9 cellular contexts compared by ENCODE assay signal in genomic region chr2:86221066-86221684, GRCh38. TPM values are rescaled to one million over a fixed set of nuclear protein-coding genes. Genes with fewer than 3 reads are reported as not detected.
DNase-seq lines count a peak whose midpoint lies in the region; ATAC-seq, FAIRE-seq and TF ChIP-seq lines count a peak whose summit lies in the region.
"Had no signal": no experiment of that assay in that cellular context is flagged by ENCODE, and none has a peak within 500 bp of the region (broad histone marks: within the 10 kb centered on the region; RNA-seq: fewer than 3 reads in every experiment).

No MANE protein-coding gene starts in this region.

- DNase-seq in DMS 273 (lab: John Stamatoyannopoulos, UW; ENCODE audit: unreplicated experiment): peak; percentile 78
- no peak for DNase-seq in DMS 273 treated with DMSO at 0.1 percent for 48 hours (lab: John Stamatoyannopoulos, UW)
- peak in 3 of 5 donors; percentile 13 to 30 (median 22) for DNase-seq in T-helper 1 cell
- DNase-seq in K562 (ENCODE audit: extremely low read depth in 1 of 4, low spot score in 3 of 4): peak; percentile 74 to 81 (median 78)
- DNase-seq in left colon: peak in 1 of 2 donors; percentile 54
- peak; percentile 22 to 34 (median 34) for DNase-seq in stimulated activated CD4-positive, alpha-beta T cell treated with anti-CD3 and anti-CD28 coated beads, TNF-alpha, amount 100 ng/mL, for 48 hours (ENCODE audit: low read depth in 3 of 3)

- H2AFZ ChIP-seq in K562 (ENCODE audit: low read depth, low read length): peak overlapping the region; percentile 44; the same call in 1 of the 2 replicates

- no peaks in the 10 kb centered on the region; the same call in 2 of the 3 replicates for H3K79me2 ChIP-seq in K562 (ENCODE audit: control insufficient read depth, insufficient read depth, low read length)

- no peaks in the 10 kb centered on the region for H3K9me3 ChIP-seq in K562 (replicated peaks; ENCODE audit: control insufficient read depth, insufficient read depth, low read depth, low read length)

- H4K20me1 ChIP-seq in K562 (replicated peaks; ENCODE audit: control insufficient read depth, insufficient read depth, low read length): peaks cover 2% of the 10 kb centered on the region; the same call in 1 of the 2 replicates

- H3K27me3 ChIP-seq in K562 (ENCODE audit: control insufficient read depth in 2 of 2, insufficient read depth in 2 of 2, low read length in 2 of 2): no peaks in the 10 kb centered on the region

- CTCF ChIA-PET in K562 (lab: Yijun Ruan, JAX; ENCODE audit: low intra/inter-chr PET ratio): interaction anchor here (0.6 to 1.4 kb wide), 6 partner anchors 133 to 394 kb away, joined by 3 to 20 read pairs (median 4); no protein-coding TSS in a partner anchor

- no peak overlapping the region for H3K4me3 ChIP-seq in K562

- ATAC-seq in K562 (peak; percentile 81), left colon (peak; percentile 63), GM21619 (IDR thresholded peaks at IDR 0.05; ENCODE audit: unreplicated experiment) (no peak)

- no peak overlapping the region for H3K4me2 ChIP-seq in K562 (ENCODE audit: insufficient read depth, low read length)

- no peak overlapping the region for H3K27ac ChIP-seq in K562 (ENCODE audit: extremely low read depth, low read depth, low read length)

- FAIRE-seq in K562 (lab: Jason Lieb, UNC): peak; percentile 95
- FAIRE-seq: A204.1 had no signal

- TF ChIP-seq POLR2A in K562 (conservative IDR thresholded peaks at IDR 0.05): no peak

- peaks cover 21 to 29% of the 10 kb centered on the region in 2 experiments; a peak in 3 of 5 replicates for H3K4me1 ChIP-seq in K562 (replicated peaks in 1 of 2; ENCODE audit: control insufficient read depth in 2 of 2, insufficient read depth in 2 of 2, low read length in 2 of 2)

- peak; percentile 94 for TF ChIP-seq CTCF in LNCAP (IDR thresholded peaks at IDR 0.05)
- peak; percentile 94 to 99 (median 98) for TF ChIP-seq CTCF in K562 (IDR thresholded peaks at IDR 0.05 in 2 of 3, conservative IDR thresholded peaks at IDR 0.05 in 1 of 3; ENCODE audit: insufficient read depth in 2 of 3, low read depth in 1 of 3, low read length in 3 of 3)

- intact Hi-C loops in K562 (cut with micrococcal nuclease): loop anchor here (1.0 to 10.0 kb wide), 3 partner anchors 134 to 396 kb away; no protein-coding TSS in a partner anchor
- intact Hi-C loops in left colon (cut with DNase I, micrococcal nuclease): loop anchor here in 1 of 2 donors (5.0 kb wide), 1 partner anchor 146 kb away; no protein-coding TSS in a partner anchor

- no peaks in the 10 kb centered on the region for H3K9me1 ChIP-seq in K562 (ENCODE audit: control insufficient read depth, insufficient read depth, low read length)

- in situ Hi-C loops in K562 (cut with MboI): no loop called here

- BruUV-seq in K562 (replicated peaks; lab: Mats Ljungman, UMichigan): no TSS peak

- no peak for TF ChIP-seq EP300 in K562 (IDR thresholded peaks at IDR 0.05; ENCODE audit: low read length)

- POLR2A ChIA-PET in K562 (lab: Yijun Ruan, JAX): interaction anchor here (0.6 to 1.4 kb wide), 8 partner anchors 10 to 222 kb away, joined by 3 to 11 read pairs (median 3); partner anchors contain the start of gene IMMT

- peak; percentile 88 to 89 for TF ChIP-seq RAD21 in K562 (CRISPR knock-in tag; conservative IDR thresholded peaks at IDR 0.05 in 1 of 2, IDR thresholded peaks at IDR 0.05 in 1 of 2)

- WGBS in K562 (ENCODE audit: insufficient coverage, low coverage, missing lambda C conversion rate): 14% methylated on average over 5 of the region's 5 CpGs

- no peak overlapping the region; a peak in 1 of 4 replicates for H3K9ac ChIP-seq in K562 (ENCODE audit: insufficient read depth in 1 of 2, low read depth in 2 of 2, low read length in 2 of 2)

- H3K36me3 ChIP-seq in K562 (ENCODE audit: control insufficient read depth, insufficient read depth, low read length): no peaks in the 10 kb centered on the region

TF ChIP-seq in K562, 482 proteins besides CTCF, POLR2A, EP300 and RAD21 (continues in another document):
- TF ChIP-seq MYC (IDR thresholded peaks at IDR 0.05; ENCODE audit: low read depth, low read length) (0 out of 2 replicates have a peak, but pooled peaks have one; percentile 38), MYC (CRISPR knock-in tag; IDR thresholded peaks at IDR 0.05; ENCODE audit: borderline replicate concordance, low read depth) (no peak), ZNF589 (CRISPR knock-in tag; IDR thresholded peaks at IDR 0.05; ENCODE audit: low read depth) (no peak), CHD2 (IDR thresholded peaks at IDR 0.05; ENCODE audit: low read depth, low read length) (no peak), NFYB (IDR thresholded peaks at IDR 0.05; ENCODE audit: extremely low read depth, insufficient read length) (peak; percentile 12), ESRRB (CRISPR knock-in tag; IDR thresholded peaks at IDR 0.05; ENCODE audit: borderline replicate concordance) (no peak), CC2D1A (IDR thresholded peaks at IDR 0.05) (0 out of 2 replicates have a peak, but pooled peaks have one; percentile 53), ARNT (IDR thresholded peaks at IDR 0.05) (peak in 1 of 2 experiments; percentile 57; a peak in 1 of 4 replicates), CTBP1 (IDR thresholded peaks at IDR 0.05; ENCODE audit: borderline replicate concordance) (peak; percentile 49; the same call in 1 of the 2 replicates), ZNF586 (CRISPR knock-in tag; conservative IDR thresholded peaks at IDR 0.05) (no peak), TBL1XR1 (IDR thresholded peaks at IDR 0.05; ENCODE audit: low read length in 2 of 2) (0 out of 4 replicates have a peak, but pooled peaks of 1 of the 2 experiments have one; percentile 29), DEAF1 (CRISPR knock-in tag; IDR thresholded peaks at IDR 0.05) (peak; percentile 89)

RNA-seq across cellular contexts. Expression of gene MRPL35, which starts 21.9 kb away (rescaled TPM):
- total RNA-seq in K562 (2011; cell fraction: chromatin; rRNA removed; ENCODE audit: low replicate concordance): 24.4 and 30.0 TPM in 2 replicates
- total RNA-seq in K562 (2011; cell fraction: nucleolus; rRNA removed): 37.7 and 42.0 TPM in 2 replicates
- 29.3 and 30.0 TPM in 2 replicates for total RNA-seq in K562 (2011; cell fraction: nucleoplasm; rRNA removed)
- total RNA-seq in K562 (2014; rRNA removed): 85.5 and 118 TPM in 2 replicates
- 210 and 223 TPM in 2 replicates for total RNA-seq in K562 (2014; rRNA removed; fragmentation: Illumina TruSeq; extraction: Trizol)
- 156 and 159 TPM in 2 replicates for total RNA-seq in K562 (2015; rRNA removed; fragmentation: Illumina TruSeq; extraction: Trizol)
- total RNA-seq in K562 (2021): 100 and 120 TPM in 2 replicates
- 159 and 254 TPM in 2 replicates for polyA plus RNA-seq in K562 (2011; rRNA removed)
- 140 and 222 TPM in 2 replicates for polyA plus RNA-seq in K562 (2011; cell fraction: cytosol; rRNA removed)
- 80.2 and 83.9 TPM in 2 replicates for polyA plus RNA-seq in K562 (2011; cell fraction: nucleus; rRNA removed)
- 79.4 and 107 TPM in 2 replicates for polyA plus RNA-seq in K562 (2012)
- 233 and 247 TPM in 2 replicates for polyA plus RNA-seq in K562 (2014; fragmentation: Illumina TruSeq; extraction: Trizol)
- polyA plus RNA-seq in K562 (2014; fragmentation: Nextera tagmentation; extraction: Ambion mirVana): 100 to 1,000 TPM; 166 to 180 TPM
- polyA plus RNA-seq in K562 (2014; rRNA removed): 229 and 236 TPM in 2 replicates
- polyA minus RNA-seq in K562 (2011; rRNA and poly(A)+ RNA removed): 52.6 and 74.0 TPM in 2 replicates
- polyA minus RNA-seq in K562 (2011; cell fraction: cytosol; rRNA and poly(A)+ RNA removed): 36.0 and 50.0 TPM in 2 replicates
- 21.9 and 31.7 TPM in 2 replicates for polyA minus RNA-seq in K562 (2011; cell fraction: nucleus; rRNA and poly(A)+ RNA removed)
- 10 to 100 TPM; 62.7 to 81.9 TPM for total RNA-seq in left colon

RNA-seq across cellular contexts. Expression of gene IMMT, which starts 25.9 kb away (rescaled TPM):
- 126 and 186 TPM in 2 replicates for total RNA-seq in K562 (2011; cell fraction: chromatin; rRNA removed; ENCODE audit: low replicate concordance)
- 67.8 and 69.7 TPM in 2 replicates for total RNA-seq in K562 (2011; cell fraction: nucleolus; rRNA removed)
- 91.2 and 93.2 TPM in 2 replicates for total RNA-seq in K562 (2011; cell fraction: nucleoplasm; rRNA removed)
- total RNA-seq in K562 (2014; rRNA removed) (117 and 121 TPM in 2 replicates), K562 (2014; rRNA removed; fragmentation: Illumina TruSeq; extraction: Trizol) (136 and 150 TPM in 2 replicates), K562 (2015; rRNA removed; fragmentation: Illumina TruSeq; extraction: Trizol) (113 and 119 TPM in 2 replicates), K562 (2021) (154 and 160 TPM in 2 replicates), left colon (100 to 1,000 TPM; 107 to 137 TPM)
- polyA plus RNA-seq in K562 (2011; rRNA removed) (84.5 and 140 TPM in 2 replicates), K562 (2014; fragmentation: Illumina TruSeq; extraction: Trizol) (146 and 184 TPM in 2 replicates), K562 (2014; fragmentation: Nextera tagmentation; extraction: Ambion mirVana) (100 to 1,000 TPM; 153 to 294 TPM), K562 (2014; rRNA removed) (138 and 150 TPM in 2 replicates)
- 58.0 and 63.5 TPM in 2 replicates for polyA plus RNA-seq in K562 (2011; cell fraction: cytosol; rRNA removed)
- polyA plus RNA-seq in K562 (2011; cell fraction: nucleus; rRNA removed): 45.7 and 56.5 TPM in 2 replicates
- 116 and 117 TPM in 2 replicates for polyA plus RNA-seq in K562 (2012)
- polyA minus RNA-seq in K562 (2011; rRNA and poly(A)+ RNA removed): 120 and 149 TPM in 2 replicates
- polyA minus RNA-seq in K562 (2011; cell fraction: cytosol; rRNA and poly(A)+ RNA removed): 57.3 and 73.7 TPM in 2 replicates
- 37.7 and 46.2 TPM in 2 replicates for polyA minus RNA-seq in K562 (2011; cell fraction: nucleus; rRNA and poly(A)+ RNA removed)
